17 cellular contexts compared by ENCODE assay signal in the genomic region with DNA sequence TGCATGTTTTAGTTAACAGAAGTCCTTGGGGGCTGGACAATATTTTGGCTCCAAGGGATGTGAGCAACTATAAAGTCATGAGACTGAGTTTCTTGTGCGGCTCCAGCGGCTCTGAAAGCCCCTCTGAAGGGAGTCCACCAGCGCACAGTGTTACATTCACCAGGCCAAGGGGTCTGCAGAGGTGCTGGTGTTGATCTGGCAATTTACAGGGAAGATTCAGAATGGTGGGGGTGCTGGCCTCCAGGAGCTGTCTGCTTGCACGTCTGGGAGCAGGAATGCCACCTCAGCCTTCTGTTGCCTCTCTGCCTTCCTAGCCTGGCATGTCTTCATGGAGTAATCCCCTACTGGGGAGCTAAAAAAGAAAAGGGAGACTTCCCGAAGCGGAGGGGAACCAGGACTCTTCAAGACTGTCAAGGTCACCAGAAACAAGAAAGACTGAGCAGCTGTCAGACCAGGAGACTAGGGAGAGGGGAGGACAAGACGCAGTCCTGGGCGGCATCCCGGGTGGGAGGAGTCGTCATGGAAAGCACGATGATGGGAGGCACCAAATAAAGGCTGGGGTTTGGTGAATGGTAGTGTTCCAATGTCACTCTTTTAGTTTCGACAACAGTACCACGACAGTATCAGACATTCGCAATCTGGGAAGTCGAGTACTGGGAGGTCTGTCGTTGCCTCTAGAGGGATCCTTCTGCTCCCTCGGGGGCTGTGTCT. TPM values are rescaled to one million over a fixed set of nuclear protein-coding genes. Genes with fewer than 3 reads are reported as not detected.
DNase-seq lines count a peak whose midpoint lies in the region; TF ChIP-seq lines count a peak whose summit lies in the region.
"Had no signal": no experiment of that assay in that cellular context is flagged by ENCODE, and none has a peak within 500 bp of the region (broad histone marks: within the 10 kb centered on the region; RNA-seq: fewer than 3 reads in every experiment).

No MANE protein-coding gene starts in this region.

- CTCF ChIA-PET in RWPE1 (lab: Yijun Ruan, JAX), result no interaction called here

- POLR2A ChIA-PET in RWPE1 (lab: Yijun Ruan, JAX; ENCODE audit: low non-redundant PET), result no interaction called here

- H3K36me3 Mint-ChIP-seq in chondrocyte (ENCODE audit: low read depth), result peaks cover 20% of the 10 kb centered on the region
- H3K36me3 Mint-ChIP-seq in neural progenitor cell, result peaks cover 64% of the 10 kb centered on the region

- H3K4me3 Mint-ChIP-seq in chondrocyte (ENCODE audit: unreplicated experiment), result no peak overlapping the region
- H3K4me3 Mint-ChIP-seq in neural progenitor cell, result no peak overlapping the region

- H3K9ac ChIP-seq in neural progenitor cell, result no peak overlapping the region
- H3K9ac ChIP-seq: SK-N-SH had no signal

- H2AFZ ChIP-seq in neural progenitor cell (replicated peaks), result no peak overlapping the region

- H3K9me3 Mint-ChIP-seq in chondrocyte (ENCODE audit: low read depth) (no peaks in the 10 kb centered on the region), neural progenitor cell (no peaks in the 10 kb centered on the region)

- H3F3A ChIP-seq in neural progenitor cell (ENCODE audit: low read depth), result peaks cover 6% of the 10 kb centered on the region

- H3K27ac Mint-ChIP-seq in chondrocyte (ENCODE audit: unreplicated experiment), result no peak overlapping the region
- H3K27ac Mint-ChIP-seq in neural progenitor cell, result peak overlapping the region; percentile 46

- peaks cover 6% of the 10 kb centered on the region for H3K4me1 Mint-ChIP-seq in chondrocyte (ENCODE audit: low read depth)
- H3K4me1 Mint-ChIP-seq in neural progenitor cell, result peaks cover 39% of the 10 kb centered on the region

- no peak for TF ChIP-seq POLR2A in suprapubic skin (IDR thresholded peaks at IDR 0.05)
- no peak for TF ChIP-seq POLR2A in erythroblast (IDR thresholded peaks at IDR 0.05; ENCODE audit: low read length)

- H3K27me3 ChIP-seq in neural progenitor cell, result no peaks in the 10 kb centered on the region
- no peaks in the 10 kb centered on the region for H3K27me3 ChIP-seq in suprapubic skin
- H3K27me3 ChIP-seq: BE2C had no signal

- TF ChIP-seq EP300 in suprapubic skin (IDR thresholded peaks at IDR 0.05), result no peak

- 77% methylated on average over 17 of the region's 17 CpGs for WGBS in suprapubic skin

- no peaks in the 10 kb centered on the region for H3K79me2 ChIP-seq in neural progenitor cell (ENCODE audit: low read depth)

- no peak overlapping the region for H3K4me2 ChIP-seq in neural progenitor cell
- H3K4me2 ChIP-seq: SK-N-SH had no signal

- H3K27me3 Mint-ChIP-seq in chondrocyte (ENCODE audit: low read depth) (no peaks in the 10 kb centered on the region), neural progenitor cell (ENCODE audit: insufficient read depth, low read depth) (peaks cover 2% of the 10 kb centered on the region)

- H3K4me3 ChIP-seq in neural progenitor cell (no peak overlapping the region), suprapubic skin (no peak overlapping the region)

- H4K20me1 ChIP-seq in neural progenitor cell (ENCODE audit: low read depth), result no peaks in the 10 kb centered on the region

- H3K9me3 ChIP-seq in neural progenitor cell (ENCODE audit: low read depth), result no peaks in the 10 kb centered on the region
- H3K9me3 ChIP-seq in suprapubic skin, result no peaks in the 10 kb centered on the region
- H3K9me3 ChIP-seq: BE2C, SK-N-SH had no signal

- peaks cover 10% of the 10 kb centered on the region for H3K4me1 ChIP-seq in neural progenitor cell
- H3K4me1 ChIP-seq in suprapubic skin, result peaks cover 4% of the 10 kb centered on the region
- H3K4me1 ChIP-seq: BE2C had no signal

- H3K27ac ChIP-seq in RWPE1 (peak overlapping the region; percentile 3; the same call in 1 of the 2 replicates), neural progenitor cell (no peak overlapping the region), suprapubic skin (no peak overlapping the region)

- no peak for TF ChIP-seq CTCF in RWPE1 (conservative IDR thresholded peaks at IDR 0.05; ENCODE audit: low read depth)
- no peak for TF ChIP-seq CTCF in chondrocyte (IDR thresholded peaks at IDR 0.05)
- no peak for TF ChIP-seq CTCF in neural progenitor cell (IDR thresholded peaks at IDR 0.05)
- no peak for TF ChIP-seq CTCF in suprapubic skin (IDR thresholded peaks at IDR 0.05)

- no peaks in the 10 kb centered on the region for H3K36me3 ChIP-seq in neural progenitor cell
- H3K36me3 ChIP-seq in suprapubic skin, result peaks cover 29% of the 10 kb centered on the region
- H3K36me3 ChIP-seq: BE2C had no signal

- no peak for DNase-seq in RWPE1 (ENCODE audit: low spot score)
- DNase-seq in chondrocyte (ENCODE audit: low spot score), result peak; percentile 56
- no peak for DNase-seq in neural progenitor cell (ENCODE audit: low spot score)
- peak; percentile 40 to 55 for DNase-seq in suprapubic skin (ENCODE audit: low spot score in 2 of 2)
- no peak for DNase-seq in middle frontal gyrus (ENCODE audit: extremely low spot score, low spot score)
- DNase-seq in erythroblast (lab: John Stamatoyannopoulos, UW), result no peak
- no peak for DNase-seq in GM19240 (ENCODE audit: insufficient read length, low spot score)
- DNase-seq: BE2C, EL, GF-D8, Kasumi-1, NCI-H187, NCI-H446 treated with DMSO at 0.1 percent for 48 hours, NCI-H526 treated with DMSO at 0.1 percent for 48 hours, PC-3, SIG-M5, SK-N-SH had no signal

RNA-seq across cellular contexts. Expression of a gene that starts 31.9 kb away (rescaled TPM):
- total RNA-seq in chondrocyte (16.2 to 24.7 TPM (median 17.2 TPM) in 3 replicates), neural progenitor cell (ENCODE audit: low replicate concordance) (15.2 and 25.3 TPM in 2 replicates), suprapubic skin (10 to 100 TPM; 11.4 to 32.6 (median 21.1) TPM)

Comparison
In these comparisons a context has a peak if more than half of its experiments do, and no peak if none do; other contexts are left out.
1. DNase-seq: peak in chondrocyte (single experiment) and suprapubic skin (2 of 2); none in RWPE1 (single experiment), neural progenitor cell (single experiment), middle frontal gyrus (single experiment), erythroblast (0 of 2) and GM19240 (single experiment).